In the genomic region with DNA sequence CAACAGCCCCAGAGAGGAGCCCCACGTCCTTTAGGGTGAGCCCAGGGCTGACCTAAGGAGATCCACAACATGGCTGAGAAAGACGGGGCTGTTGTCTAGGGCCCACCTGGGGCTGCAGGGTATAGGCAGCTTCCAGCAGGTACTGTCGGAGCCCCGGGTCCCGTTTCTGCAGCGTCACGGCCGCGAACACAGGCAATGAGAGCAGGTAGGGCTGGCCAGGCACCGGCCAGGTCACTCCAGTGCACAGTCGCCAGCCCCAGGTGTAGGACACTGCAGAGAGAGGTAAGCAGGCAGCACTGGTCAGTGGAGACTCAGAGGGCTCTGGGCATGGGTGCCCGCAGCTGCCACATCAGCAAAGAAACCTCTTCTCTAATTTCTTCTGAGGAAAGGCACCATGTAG, we compare ENCODE assay signal across 26 cellular contexts.
"Had no signal": no experiment of that assay in that cellular context is flagged by ENCODE, and none has a peak within 500 bp of the region (broad histone marks: within the 10 kb centered on the region; RNA-seq: fewer than 3 reads in every experiment).

No MANE protein-coding gene starts in this region.

- H3K4me2 ChIP-seq: SK-N-SH had no signal

- ATAC-seq: activated CD4-positive, alpha-beta T cell treated with anti-CD3 and anti-CD28 coated beads for 36 hours; activated CD8-positive, alpha-beta T cell treated with anti-CD3 and anti-CD28 coated beads, Interleukin-2, amount 10 ng/mL, durations not matched to agents 7 days and 5 days; activated naive CD4-positive, alpha-beta T cell treated with anti-CD3 and anti-CD28 coated beads, Interleukin-2, amount 50 U/mL, for 72 hours; activated T-cell treated with anti-CD3 and anti-CD28 coated beads, Interleukin-2, amount 50 U/mL, for 4 hours; body of pancreas had no signal

- H3K4me1 ChIP-seq: adrenal gland, breast epithelium, Peyer's patch, SJSA1 had no signal

- FAIRE-seq: astrocyte, TTC549 had no signal

- H3K4me3 ChIP-seq: adrenal gland, body of pancreas, breast epithelium, Peyer's patch, SJSA1 had no signal

- H3K9me3 ChIP-seq: adrenal gland, body of pancreas, breast epithelium, Peyer's patch, SJSA1, SK-N-SH had no signal

- H3K27ac ChIP-seq: adrenal gland, body of pancreas, breast epithelium, Peyer's patch, SJSA1 had no signal

- DNase-seq: activated CD4-positive, alpha-beta T cell treated with anti-CD3 and anti-CD28 coated beads for 36 hours; activated CD4-positive, alpha-beta T cell treated with anti-CD3 and anti-CD28 coated beads, Interleukin-2, amount 10 ng/mL, durations not matched to agents 7 days and 5 days; activated CD4-positive, alpha-beta T cell treated with anti-CD3 and anti-CD28 coated beads, Interleukin-2, amount 50 U/mL, for 48 hours; activated CD8-positive, alpha-beta memory T cell treated with anti-CD3 and anti-CD28 coated beads, Interleukin-2, amount 50 U/mL, for 4 hours; activated CD8-positive, alpha-beta T cell treated with anti-CD3 and anti-CD28 coated beads, Interleukin-2, amount 10 ng/mL, durations not matched to agents 7 days and 5 days; activated gamma-delta T cell treated with Interleukin-2 at 50 U/mL for 16 hours; activated naive CD4-positive, alpha-beta T cell treated with anti-CD3 and anti-CD28 coated beads for 36 hours; activated T-cell treated with anti-CD3 and anti-CD28 coated beads for 4 hours; activated T-cell treated with anti-CD3 and anti-CD28 coated beads, Interleukin-2, amount 50 U/mL, for 4 hours; adrenal gland; body of pancreas; MM.1S; NCI-H1092; NCI-H187 treated with DMSO at 0.1 percent for 48 hours; NCI-H2081; NCI-H226; NCI-H446 treated with DMSO at 0.1 percent for 48 hours; Peyer's patch; RPMI8226; SHP77 treated with DMSO at 0.1 percent for 48 hours had no signal

- H3K9ac ChIP-seq: SK-N-SH had no signal

- H3K27me3 ChIP-seq: adrenal gland, body of pancreas, breast epithelium, Peyer's patch, SJSA1 had no signal

- H3K36me3 ChIP-seq: adrenal gland, breast epithelium, Peyer's patch, SJSA1 had no signal
